7 cellular contexts compared by ENCODE assay signal in the genomic region with DNA sequence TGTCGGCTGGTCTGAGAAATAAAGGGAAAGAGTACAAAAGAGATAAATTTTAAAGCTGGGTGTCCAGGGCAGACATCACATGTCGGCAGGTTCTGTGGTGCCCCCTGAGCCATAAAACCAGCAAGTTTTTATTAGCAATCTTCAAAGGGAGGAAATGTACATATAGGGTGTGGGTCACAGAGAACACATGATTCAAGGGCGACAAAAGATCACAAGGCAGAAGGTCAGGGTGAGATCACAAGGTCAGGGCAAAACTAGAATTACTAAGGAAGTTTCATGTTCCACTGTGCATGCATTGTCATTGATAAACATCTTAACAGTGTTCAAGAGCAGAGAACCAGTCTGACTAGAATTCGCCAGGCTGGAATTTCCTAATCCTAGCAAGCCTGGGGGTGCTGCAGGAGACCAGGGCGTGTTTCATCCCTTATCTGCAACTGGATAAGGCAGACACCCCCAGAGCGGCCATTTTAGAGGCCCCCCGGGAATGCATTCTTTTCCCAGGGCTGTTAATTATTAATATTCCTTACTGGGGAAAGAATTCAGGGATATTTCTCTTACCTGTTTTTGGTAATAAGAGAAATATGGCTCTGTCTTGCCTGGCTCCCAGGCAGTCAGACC. TPM values are rescaled to one million over a fixed set of nuclear protein-coding genes. Genes with fewer than 3 reads are reported as not detected.
DNase-seq lines count a peak whose midpoint lies in the region; ATAC-seq and TF ChIP-seq lines count a peak whose summit lies in the region.
"Not testable (repeated sequence)": the region's sequence is repeated elsewhere in the genome, so short reads cannot be mapped to it uniquely, and the experiment has no call there.

No MANE protein-coding gene starts in this region.

- not testable (repeated sequence) for H4K20me1 ChIP-seq in DOHH2 (ENCODE audit: control insufficient read depth, insufficient read depth, low read depth, low read length)

- WGBS in esophagus squamous epithelium, 2 donors, result 39 to 53% methylated on average over 7 of the region's 7 CpGs

- H3K27ac Mint-ChIP-seq in activated T-helper 17 cell treated with anti-CD3 and anti-CD28 coated beads, Interleukin-2, amount 50 U/mL, for 72 hours, result peak overlapping the region; percentile 73
- not testable (repeated sequence) for H3K27ac Mint-ChIP-seq in osteocyte (ENCODE audit: unreplicated experiment)
- H3K27ac Mint-ChIP-seq in stimulated activated naive B cell treated with anti-CD40 and anti-IgM and Interleukin-4, amounts not matched to agents 10 μg/mL and 1 μg/mL and 100 μg/mL, for 72 hours, result peak overlapping the region; percentile 91

- peak overlapping the region; percentile 26 for H3K4me3 Mint-ChIP-seq in activated T-helper 17 cell treated with anti-CD3 and anti-CD28 coated beads, Interleukin-2, amount 50 U/mL, for 72 hours
- not testable (repeated sequence) for H3K4me3 Mint-ChIP-seq in osteocyte (ENCODE audit: unreplicated experiment)
- H3K4me3 Mint-ChIP-seq in stimulated activated naive B cell treated with anti-CD40 and anti-IgM and Interleukin-4, amounts not matched to agents 10 μg/mL and 1 μg/mL and 100 μg/mL, for 72 hours, result peak overlapping the region; percentile 22 to 74

- DNase-seq in Peyer's patch (peak in 2 of 3 donors; percentile 55 to 56), osteocyte (ENCODE audit: extremely low spot score, unreplicated experiment) (peak; percentile 34)
- not testable (repeated sequence) for DNase-seq in esophagus squamous epithelium (lab: John Stamatoyannopoulos, UW)
- peak; percentile 47 for DNase-seq in stimulated activated naive B cell treated with anti-CD40 and anti-IgM and Interleukin-4, amounts not matched to agents 10 μg/mL and 1 μg/mL and 100 μg/mL, for 72 hours

- H3K9me3 ChIP-seq in DOHH2 (ENCODE audit: control insufficient read depth, insufficient read depth, low read length), result peaks cover 13% of the 10 kb centered on the region
- not testable (repeated sequence) for H3K9me3 ChIP-seq in HEK293 (ENCODE audit: control insufficient read depth, insufficient read depth, low read depth, low read length); Peyer's patch; esophagus squamous epithelium

- TF ChIP-seq CTCF in DOHH2 (IDR thresholded peaks at IDR 0.05; ENCODE audit: low read depth, low read length, poor library complexity, severe bottlenecking); HEK293 (tag by site-specific recombination; IDR thresholded peaks at IDR 0.05); Peyer's patch (IDR thresholded peaks at IDR 0.05); esophagus squamous epithelium (IDR thresholded peaks at IDR 0.05); osteocyte (IDR thresholded peaks at IDR 0.05): not testable (repeated sequence)

- not testable (repeated sequence) for H3K9me2 ChIP-seq in DOHH2 (replicated peaks; ENCODE audit: control insufficient read depth, low read length)

- CTCF ChIA-PET in HEK293 (lab: Yijun Ruan, JAX), result not testable (repeated sequence)

- not testable (repeated sequence) for TF ChIP-seq POLR2A in Peyer's patch (IDR thresholded peaks at IDR 0.05); esophagus squamous epithelium (IDR thresholded peaks at IDR 0.05)

- H3K4me1 Mint-ChIP-seq in activated T-helper 17 cell treated with anti-CD3 and anti-CD28 coated beads, Interleukin-2, amount 50 U/mL, for 72 hours; osteocyte (ENCODE audit: unreplicated experiment): not testable (repeated sequence)
- peaks cover 24 to 25% of the 10 kb centered on the region in 2 donors for H3K4me1 Mint-ChIP-seq in stimulated activated naive B cell treated with anti-CD40 and anti-IgM and Interleukin-4, amounts not matched to agents 10 μg/mL and 1 μg/mL and 100 μg/mL, for 72 hours

- intact Hi-C loops in esophagus squamous epithelium (cut with DNase I), result not testable (repeated sequence)

- H3K4me1 ChIP-seq in DOHH2 (ENCODE audit: control insufficient read depth, low read length), result peaks cover 40% of the 10 kb centered on the region
- H3K4me1 ChIP-seq in HEK293 (ENCODE audit: control insufficient read depth, insufficient read depth, low read length); Peyer's patch: not testable (repeated sequence)
- peaks cover 0 to 15% (median 2%) of the 10 kb centered on the region in 3 donors for H3K4me1 ChIP-seq in esophagus squamous epithelium

- not testable (repeated sequence) for H3F3A ChIP-seq in DOHH2 (ENCODE audit: control insufficient read depth, insufficient read depth)

- not testable (repeated sequence) for H3K9me3 Mint-ChIP-seq in activated T-helper 17 cell treated with anti-CD3 and anti-CD28 coated beads, Interleukin-2, amount 50 U/mL, for 72 hours; osteocyte (ENCODE audit: unreplicated experiment); stimulated activated naive B cell treated with anti-CD40 and anti-IgM and Interleukin-4, amounts not matched to agents 10 μg/mL and 1 μg/mL and 100 μg/mL, for 72 hours

- peak overlapping the region; percentile 49 for H3K4me2 ChIP-seq in DOHH2 (ENCODE audit: low read length)

- ATAC-seq in activated T-helper 17 cell treated with anti-CD3 and anti-CD28 coated beads, Interleukin-2, amount 50 U/mL, for 72 hours (replicated peaks), result not testable (repeated sequence)
- ATAC-seq in stimulated activated naive B cell treated with anti-CD40 and anti-IgM and Interleukin-4, amounts not matched to agents 10 μg/mL and 1 μg/mL and 100 μg/mL, for 72 hours (replicated peaks), result peak; percentile 38 to 44

- H3K36me3 ChIP-seq in DOHH2 (ENCODE audit: control insufficient read depth, low read length); HEK293 (ENCODE audit: control insufficient read depth in 2 of 2, insufficient read depth in 1 of 2, low read length in 2 of 2); Peyer's patch; esophagus squamous epithelium: not testable (repeated sequence)

- H3K27me3 ChIP-seq in DOHH2 (ENCODE audit: control insufficient read depth, low read length); Peyer's patch; esophagus squamous epithelium: not testable (repeated sequence)

- not testable (repeated sequence) for H3K79me2 ChIP-seq in DOHH2 (ENCODE audit: control insufficient read depth, low read length)

- POLR2A ChIA-PET in HEK293 (lab: Yijun Ruan, JAX), result not testable (repeated sequence)

- H3K27me3 Mint-ChIP-seq in activated T-helper 17 cell treated with anti-CD3 and anti-CD28 coated beads, Interleukin-2, amount 50 U/mL, for 72 hours; osteocyte (ENCODE audit: unreplicated experiment); stimulated activated naive B cell treated with anti-CD40 and anti-IgM and Interleukin-4, amounts not matched to agents 10 μg/mL and 1 μg/mL and 100 μg/mL, for 72 hours: not testable (repeated sequence)

- peak overlapping the region; percentile 34; the same call in 1 of the 2 replicates for H3K4me3 ChIP-seq in DOHH2 (ENCODE audit: low read length)
- H3K4me3 ChIP-seq in HEK293 (ENCODE audit: low read depth, low read length); Peyer's patch; esophagus squamous epithelium: not testable (repeated sequence)

- H3K27ac ChIP-seq in DOHH2 (ENCODE audit: low read depth, low read length), result peak overlapping the region; percentile 70
- H3K27ac ChIP-seq in HEK293 (ENCODE audit: extremely low read depth, low read depth, low read length), result not testable (repeated sequence)
- peak overlapping the region in 2 of 4 donors; percentile 23 to 53 for H3K27ac ChIP-seq in Peyer's patch
- H3K27ac ChIP-seq in esophagus squamous epithelium, result peak overlapping the region in 3 of 4 donors; percentile 28 to 55 (median 45)

- H3K36me3 Mint-ChIP-seq in activated T-helper 17 cell treated with anti-CD3 and anti-CD28 coated beads, Interleukin-2, amount 50 U/mL, for 72 hours (ENCODE audit: low read depth); osteocyte (ENCODE audit: unreplicated experiment): not testable (repeated sequence)
- peaks cover 13 to 25% of the 10 kb centered on the region in 2 donors for H3K36me3 Mint-ChIP-seq in stimulated activated naive B cell treated with anti-CD40 and anti-IgM and Interleukin-4, amounts not matched to agents 10 μg/mL and 1 μg/mL and 100 μg/mL, for 72 hours

TF ChIP-seq in HEK293, 187 proteins besides CTCF, POLR2A, EP300 and RAD21:
- peak; percentile 57 for TF ChIP-seq SETDB1 (IDR thresholded peaks at IDR 0.05; ENCODE audit: insufficient read length, low read length)
TF ChIP-seq in HEK293: peak in this region for 1; not testable (repeated sequence) for 186.

RNA-seq across cellular contexts. Expression of gene OAS3, which starts 11.7 kb away (rescaled TPM):
- total RNA-seq in Peyer's patch (10 to 100 TPM in 3 of 4 donors, 1 to 10 TPM in 1; 7.1 to 53.6 (median 16.7) TPM), esophagus squamous epithelium (10 to 100 TPM; 25.2 to 40.0 (median 32.3) TPM), osteocyte (0.13 TPM in 1 of 2 replicates, not detected in the other)
- total RNA-seq in activated T-helper 17 cell treated with anti-CD3 and anti-CD28 coated beads, Interleukin-2, amount 50 U/mL, for 72 hours, result 10 to 100 TPM; 17.4 to 41.7 TPM

RNA-seq across cellular contexts. Expression of gene OAS1, which starts 19.8 kb away (rescaled TPM):
- total RNA-seq in Peyer's patch (10 to 100 TPM; 33.9 to 73.1 (median 63.5) TPM), esophagus squamous epithelium (100 to 1,000 TPM in 1 of 4 donors, 10 to 100 TPM in 3; 32.1 to 115 (median 50.8) TPM), osteocyte (0.48 TPM in 1 of 2 replicates, not detected in the other)
- 10 to 100 TPM; 15.6 to 20.9 TPM for total RNA-seq in activated T-helper 17 cell treated with anti-CD3 and anti-CD28 coated beads, Interleukin-2, amount 50 U/mL, for 72 hours

RNA-seq across cellular contexts. Expression of gene OAS2, which starts 51.8 kb away (rescaled TPM):
- total RNA-seq in Peyer's patch (10 to 100 TPM in 1 of 4 donors, 1 to 10 TPM in 3; 1.3 to 18.2 (median 3.5) TPM), esophagus squamous epithelium (10 to 100 TPM in 3 of 4 donors, 1 to 10 TPM in 1; 8.3 to 35.6 (median 10.9) TPM), osteocyte (not detected in 2 replicates)
- total RNA-seq in activated T-helper 17 cell treated with anti-CD3 and anti-CD28 coated beads, Interleukin-2, amount 50 U/mL, for 72 hours, result 10 to 100 TPM; 44.6 to 64.8 TPM

Comparison
In these comparisons a context has a peak if more than half of its experiments do, and no peak if none do; other contexts are left out.
1. RNA of gene OAS1, which starts 19.8 kb away (total RNA-seq): 33.9 to 73.1 TPM in Peyer's patch, 32.1 to 115 TPM in esophagus squamous epithelium and 15.6 to 20.9 TPM in activated T-helper 17 cell treated with anti-CD3 and anti-CD28 coated beads, Interleukin-2, amount 50 U/mL, for 72 hours; 0.48 TPM in osteocyte; every median in the first group is over 10 times any median in the second.